ENCODE assay signal across 29 cellular contexts in genomic region chr5:29805804-29806203, GRCh38.
"Had no signal": no experiment of that assay in that cellular context is flagged by ENCODE, and none has a peak within 500 bp of the region (broad histone marks: within the 10 kb centered on the region; RNA-seq: fewer than 3 reads in every experiment).

No MANE protein-coding gene starts in this region.

- H3K36me3 ChIP-seq: colonic mucosa, esophagus muscularis mucosa, esophagus squamous epithelium, gastrocnemius medialis, gastroesophageal sphincter, heart left ventricle, heart right ventricle had no signal

- H3K4me2 ChIP-seq: hepatocyte had no signal

- FAIRE-seq: colon, endometrium, endothelial cell of umbilical vein, frontal cortex had no signal

- H3K4me1 ChIP-seq: colonic mucosa, esophagus muscularis mucosa, esophagus squamous epithelium, foreskin keratinocyte, gastrocnemius medialis, gastroesophageal sphincter, heart left ventricle, heart right ventricle had no signal

- H3K79me2 ChIP-seq: hepatocyte had no signal

- H2AFZ ChIP-seq: hepatocyte had no signal

- H3K27me3 ChIP-seq: colonic mucosa, dorsolateral prefrontal cortex, esophagus muscularis mucosa, esophagus squamous epithelium, foreskin keratinocyte, gastrocnemius medialis, gastroesophageal sphincter, heart left ventricle, heart right ventricle, hepatocyte had no signal

- H3K4me3 ChIP-seq: colonic mucosa, coronary artery, dorsolateral prefrontal cortex, esophagus muscularis mucosa, esophagus squamous epithelium, gastrocnemius medialis, gastroesophageal sphincter, heart left ventricle, heart right ventricle, hepatocyte had no signal

- H3K27ac ChIP-seq: colonic mucosa, coronary artery, dorsolateral prefrontal cortex, epithelial cell of prostate, esophagus muscularis mucosa, esophagus squamous epithelium, foreskin keratinocyte, gastrocnemius medialis, gastroesophageal sphincter, heart left ventricle, heart right ventricle, hepatocyte had no signal

- H3K9me3 ChIP-seq: colonic mucosa, esophagus muscularis mucosa, esophagus squamous epithelium, gastrocnemius medialis, gastroesophageal sphincter had no signal

- ATAC-seq: effector memory CD8-positive, alpha-beta T cell; esophagus mucosa; foreskin keratinocyte; gastrocnemius medialis; gastroesophageal sphincter; heart left ventricle; heart right ventricle had no signal

- DNase-seq: colonic mucosa; cortex of kidney; dermis blood vessel endothelial cell; dorsolateral prefrontal cortex; effector CD4-positive, alpha-beta T cell; effector CD8-positive, alpha-beta T cell; effector memory CD4-positive, alpha-beta T cell; effector memory CD8-positive, alpha-beta T cell; endodermal cell; erythroblast; esophagus squamous epithelium; foreskin fibroblast; foreskin keratinocyte; foreskin melanocyte; gastrocnemius medialis; glutamatergic neuron; head of caudate nucleus; heart left ventricle; heart right ventricle had no signal
